2 cellular contexts compared by ENCODE assay signal in the genomic region with DNA sequence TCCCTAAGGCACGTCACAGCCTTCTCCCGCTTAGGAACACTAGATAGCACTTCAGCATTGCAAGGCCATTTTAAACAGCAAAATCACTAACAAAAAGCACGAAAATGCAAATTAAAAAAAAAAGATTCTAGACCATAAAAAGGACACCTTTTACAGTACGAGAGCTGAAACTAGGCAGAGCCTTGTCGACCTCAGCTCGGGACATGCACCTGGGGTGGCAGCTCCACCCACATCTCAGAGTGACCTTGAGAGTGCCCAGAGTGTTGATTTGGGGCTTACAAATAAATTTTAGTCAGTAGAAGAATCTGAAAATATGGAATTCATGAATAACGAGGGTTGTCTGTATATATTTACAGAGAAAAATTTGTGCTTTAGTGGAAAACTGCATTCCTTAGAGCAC.
TF ChIP-seq lines count a peak whose summit lies in the region.

No MANE protein-coding gene starts in this region.

TF ChIP-seq in SK-N-SH, 30 proteins besides CTCF, POLR2A, EP300 and RAD21 (continued from another document):
- TF ChIP-seq REST (IDR thresholded peaks at IDR 0.05; ENCODE audit: low read depth, low read length) (no peak), NFIC (IDR thresholded peaks at IDR 0.05; ENCODE audit: borderline replicate concordance) (no peak), SIN3A (IDR thresholded peaks at IDR 0.05; ENCODE audit: borderline replicate concordance, low read depth, low read length) (no peak), RXRA (IDR thresholded peaks at IDR 0.05; ENCODE audit: borderline replicate concordance, low read depth) (no peak), JUND (IDR thresholded peaks at IDR 0.05) (no peak), EZH2phosphoT487 (IDR thresholded peaks at IDR 0.05; ENCODE audit: borderline replicate concordance, low read depth) (no peak), RCOR1 (IDR thresholded peaks at IDR 0.05; ENCODE audit: low read length) (no peak)
TF ChIP-seq in SK-N-SH: peak in this region for 0.

TF ChIP-seq in SK-N-SH treated with all-trans-retinoic acid at 6 μM for 48 hours, 23 proteins besides CTCF, POLR2A, EP300 and RAD21 (continued from another document):
- TF ChIP-seq CREB5 (CRISPR knock-in tag; IDR thresholded peaks at IDR 0.05; ENCODE audit: low read depth) (no peak), GLIS3 (CRISPR knock-in tag; IDR thresholded peaks at IDR 0.05) (no peak), RARB (CRISPR knock-in tag; IDR thresholded peaks at IDR 0.05) (no peak), ZFP3 (CRISPR knock-in tag; IDR thresholded peaks at IDR 0.05) (no peak), ZNF70 (CRISPR knock-in tag; IDR thresholded peaks at IDR 0.05) (no peak)
- TF ChIP-seq, protein P1, sequence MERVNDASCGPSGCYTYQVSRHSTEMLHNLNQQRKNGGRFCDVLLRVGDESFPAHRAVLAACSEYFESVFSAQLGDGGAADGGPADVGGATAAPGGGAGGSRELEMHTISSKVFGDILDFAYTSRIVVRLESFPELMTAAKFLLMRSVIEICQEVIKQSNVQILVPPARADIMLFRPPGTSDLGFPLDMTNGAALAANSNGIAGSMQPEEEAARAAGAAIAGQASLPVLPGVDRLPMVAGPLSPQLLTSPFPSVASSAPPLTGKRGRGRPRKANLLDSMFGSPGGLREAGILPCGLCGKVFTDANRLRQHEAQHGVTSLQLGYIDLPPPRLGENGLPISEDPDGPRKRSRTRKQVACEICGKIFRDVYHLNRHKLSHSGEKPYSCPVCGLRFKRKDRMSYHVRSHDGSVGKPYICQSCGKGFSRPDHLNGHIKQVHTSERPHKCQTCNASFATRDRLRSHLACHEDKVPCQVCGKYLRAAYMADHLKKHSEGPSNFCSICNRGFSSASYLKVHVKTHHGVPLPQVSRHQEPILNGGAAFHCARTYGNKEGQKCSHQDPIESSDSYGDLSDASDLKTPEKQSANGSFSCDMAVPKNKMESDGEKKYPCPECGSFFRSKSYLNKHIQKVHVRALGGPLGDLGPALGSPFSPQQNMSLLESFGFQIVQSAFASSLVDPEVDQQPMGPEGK (CRISPR knock-in tag; IDR thresholded peaks at IDR 0.05; ENCODE audit: borderline replicate concordance), result no peak
TF ChIP-seq in SK-N-SH treated with all-trans-retinoic acid at 6 μM for 48 hours: peak in this region for 0.
